28 cellular contexts compared by ENCODE assay signal in the genomic region with DNA sequence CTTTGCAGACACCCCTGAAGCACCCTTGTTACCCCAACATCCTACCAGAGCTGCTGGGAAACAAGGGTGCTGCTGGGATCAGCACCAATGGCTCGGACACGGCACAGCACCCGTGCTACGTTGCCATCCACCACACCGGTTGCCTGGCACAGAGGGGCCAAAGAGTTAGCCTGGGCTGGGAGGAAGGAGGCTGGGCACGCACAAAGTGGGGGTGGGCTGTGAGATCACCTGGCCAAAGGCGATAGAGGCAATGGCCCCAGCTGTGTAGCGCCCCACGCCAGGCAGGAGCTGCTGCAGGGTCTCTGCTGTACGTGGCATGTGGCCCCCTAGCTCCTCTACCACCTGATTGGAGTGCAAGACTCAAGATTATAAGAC.
"Had no signal": no experiment of that assay in that cellular context is flagged by ENCODE, and none has a peak within 500 bp of the region (broad histone marks: within the 10 kb centered on the region; RNA-seq: fewer than 3 reads in every experiment).

No MANE protein-coding gene starts in this region.

- H3K27me3 ChIP-seq: colonic mucosa, dorsolateral prefrontal cortex, esophagus squamous epithelium, gastrocnemius medialis, gastroesophageal sphincter had no signal

- H3K36me3 ChIP-seq: colonic mucosa had no signal

- H3K27ac Mint-ChIP-seq: dendritic cell treated with granulocyte-macrophage colony-stimulating factor and Interleukin-4, amounts not matched to agents 40 ng/mL and 50 ng/mL, for 4 days; endodermal cell had no signal

- H3K4me3 ChIP-seq: colonic mucosa, coronary artery, dorsolateral prefrontal cortex, esophagus muscularis mucosa, esophagus squamous epithelium, gastrocnemius medialis, gastroesophageal sphincter, heart left ventricle, heart right ventricle had no signal

- DNase-seq: colonic mucosa; cortex of kidney; dermis blood vessel endothelial cell; dorsolateral prefrontal cortex; effector CD4-positive, alpha-beta T cell; effector CD8-positive, alpha-beta T cell; effector memory CD4-positive, alpha-beta T cell; effector memory CD8-positive, alpha-beta T cell; erythroblast; esophagus squamous epithelium; foreskin fibroblast; foreskin keratinocyte; foreskin melanocyte; gastrocnemius medialis; glutamatergic neuron; head of caudate nucleus; heart left ventricle; heart right ventricle had no signal

- H3K4me3 Mint-ChIP-seq: dendritic cell treated with granulocyte-macrophage colony-stimulating factor and Interleukin-4, amounts not matched to agents 40 ng/mL and 50 ng/mL, for 4 days; effector memory CD8-positive, alpha-beta T cell; endodermal cell had no signal

- FAIRE-seq: colon, endometrium, endothelial cell of umbilical vein, frontal cortex had no signal

- H3K27me3 Mint-ChIP-seq: effector memory CD8-positive, alpha-beta T cell had no signal

- ATAC-seq: effector memory CD8-positive, alpha-beta T cell; esophagus mucosa; foreskin keratinocyte; gastrocnemius medialis; gastroesophageal sphincter; heart left ventricle; heart right ventricle had no signal

- H3K9me3 Mint-ChIP-seq: dendritic cell treated with granulocyte-macrophage colony-stimulating factor and Interleukin-4, amounts not matched to agents 40 ng/mL and 50 ng/mL, for 4 days; effector memory CD8-positive, alpha-beta T cell; endodermal cell had no signal
